ENCODE assay signal across 13 cellular contexts in genomic region chr7:46557295-46557711, GRCh38.
DNase-seq lines count a peak whose midpoint lies in the region; ATAC-seq and TF ChIP-seq lines count a peak whose summit lies in the region.
"Had no signal": no experiment of that assay in that cellular context is flagged by ENCODE, and none has a peak within 500 bp of the region (broad histone marks: within the 10 kb centered on the region; RNA-seq: fewer than 3 reads in every experiment).

No MANE protein-coding gene starts in this region.

- ATAC-seq in foreskin keratinocyte = peak; percentile 39
- no peak for ATAC-seq in activated T-cell treated with anti-CD3 and anti-CD28 coated beads, Interleukin-2, amount 50 U/mL, for 4 hours
- no peak for ATAC-seq in effector memory CD8-positive, alpha-beta T cell (replicated peaks)
- ATAC-seq: activated CD8-positive, alpha-beta T cell treated with anti-CD3 and anti-CD28 coated beads, Interleukin-2, amount 10 ng/mL, durations not matched to agents 7 days and 5 days had no signal

- peaks cover 7% of the 10 kb centered on the region for H3K4me1 ChIP-seq in foreskin keratinocyte
- no peaks in the 10 kb centered on the region for H3K4me1 ChIP-seq in parathyroid adenoma
- H3K4me1 ChIP-seq in spleen = no peaks in the 10 kb centered on the region

- DNase-seq in COLO668 (lab: John Stamatoyannopoulos, UW; ENCODE audit: unreplicated experiment) (peak; percentile 48), NCI-H2029 treated with DMSO at 0.1 percent for 48 hours (lab: John Stamatoyannopoulos, UW) (peak; percentile 48), foreskin keratinocyte (no peak), cardiac septum (ENCODE audit: low spot score) (no peak), spleen (no peak)
- no peak for DNase-seq in activated T-cell treated with anti-CD3 and anti-CD28 coated beads, Interleukin-2, amount 50 U/mL, for 4 hours
- DNase-seq in effector memory CD8-positive, alpha-beta T cell = no peak
- DNase-seq: activated CD8-positive, alpha-beta T cell treated with anti-CD3 and anti-CD28 coated beads, Interleukin-2, amount 10 ng/mL, durations not matched to agents 7 days and 5 days; activated naive CD4-positive, alpha-beta T cell treated with anti-CD3 and anti-CD28 coated beads, Interleukin-2, amount 10 ng/mL, durations not matched to agents 7 days and 5 days; BE2C; MM.1S; NCI-H446 had no signal

- H2AFZ ChIP-seq in parathyroid adenoma = peak overlapping the region; percentile 66

- H3K27me3 Mint-ChIP-seq in activated T-cell treated with anti-CD3 and anti-CD28 coated beads, Interleukin-2, amount 50 U/mL, for 4 hours (ENCODE audit: low read depth) = no peaks in the 10 kb centered on the region
- H3K27me3 Mint-ChIP-seq in effector memory CD8-positive, alpha-beta T cell = no peaks in the 10 kb centered on the region
- H3K27me3 Mint-ChIP-seq: activated naive CD4-positive, alpha-beta T cell treated with anti-CD3 and anti-CD28 coated beads, Interleukin-2, amount 10 ng/mL, durations not matched to agents 7 days and 5 days had no signal

- no peaks in the 10 kb centered on the region for H3K27me3 ChIP-seq in foreskin keratinocyte
- H3K27me3 ChIP-seq in parathyroid adenoma (ENCODE audit: control insufficient read depth, insufficient read depth, low read length) = no peaks in the 10 kb centered on the region
- no peaks in the 10 kb centered on the region for H3K27me3 ChIP-seq in spleen (replicated peaks in 1 of 7)
- H3K27me3 ChIP-seq: BE2C had no signal

- peak overlapping the region; percentile 32 for H3K27ac ChIP-seq in foreskin keratinocyte
- no peak overlapping the region for H3K27ac ChIP-seq in parathyroid adenoma
- no peak overlapping the region for H3K27ac ChIP-seq in spleen

- no peaks in the 10 kb centered on the region for H3K36me3 Mint-ChIP-seq in activated T-cell treated with anti-CD3 and anti-CD28 coated beads, Interleukin-2, amount 50 U/mL, for 4 hours (ENCODE audit: insufficient read depth)
- H3K36me3 Mint-ChIP-seq in effector memory CD8-positive, alpha-beta T cell (ENCODE audit: insufficient read depth) = no peaks in the 10 kb centered on the region
- H3K36me3 Mint-ChIP-seq: activated naive CD4-positive, alpha-beta T cell treated with anti-CD3 and anti-CD28 coated beads, Interleukin-2, amount 10 ng/mL, durations not matched to agents 7 days and 5 days had no signal

- TF ChIP-seq CTCF in foreskin keratinocyte (conservative IDR thresholded peaks at IDR 0.05) (no peak), parathyroid adenoma (IDR thresholded peaks at IDR 0.05) (no peak), spleen (IDR thresholded peaks at IDR 0.05 in 8 of 11, conservative IDR thresholded peaks at IDR 0.05 in 3 of 11) (no peak)

- H3K36me3 ChIP-seq in parathyroid adenoma (ENCODE audit: control insufficient read depth, insufficient read depth, low read length) = no peaks in the 10 kb centered on the region
- no peaks in the 10 kb centered on the region for H3K36me3 ChIP-seq in spleen
- H3K36me3 ChIP-seq: BE2C had no signal

- H3K79me2 ChIP-seq in parathyroid adenoma = no peaks in the 10 kb centered on the region

- no peak overlapping the region for H3K9ac ChIP-seq in parathyroid adenoma

- H3K4me3 Mint-ChIP-seq in activated T-cell treated with anti-CD3 and anti-CD28 coated beads, Interleukin-2, amount 50 U/mL, for 4 hours = no peak overlapping the region
- no peak overlapping the region for H3K4me3 Mint-ChIP-seq in effector memory CD8-positive, alpha-beta T cell
- H3K4me3 Mint-ChIP-seq: activated CD8-positive, alpha-beta T cell treated with anti-CD3 and anti-CD28 coated beads, Interleukin-2, amount 10 ng/mL, durations not matched to agents 7 days and 5 days; activated naive CD4-positive, alpha-beta T cell treated with anti-CD3 and anti-CD28 coated beads, Interleukin-2, amount 10 ng/mL, durations not matched to agents 7 days and 5 days had no signal

- 65 to 69% (median 68%) methylated on average over 5 of the region's 5 CpGs for whole genome bisulfite sequencing in spleen, 5 donors

- intact Hi-C loops in cardiac septum (cut with DNase I) (no loop called here), spleen (cut with DNase I; ENCODE audit: low total_unique reads) (no loop called here)

- TF ChIP-seq POLR2A in spleen (IDR thresholded peaks at IDR 0.05) = no peak

- H3K4me1 Mint-ChIP-seq in activated T-cell treated with anti-CD3 and anti-CD28 coated beads, Interleukin-2, amount 50 U/mL, for 4 hours (ENCODE audit: low read depth) = no peaks in the 10 kb centered on the region
- H3K4me1 Mint-ChIP-seq in effector memory CD8-positive, alpha-beta T cell (ENCODE audit: low read depth in 2 of 2) = no peaks in the 10 kb centered on the region
- H3K4me1 Mint-ChIP-seq: activated naive CD4-positive, alpha-beta T cell treated with anti-CD3 and anti-CD28 coated beads, Interleukin-2, amount 10 ng/mL, durations not matched to agents 7 days and 5 days had no signal

- no peaks in the 10 kb centered on the region for H3K9me3 Mint-ChIP-seq in activated T-cell treated with anti-CD3 and anti-CD28 coated beads, Interleukin-2, amount 50 U/mL, for 4 hours
- peaks cover 0 to 21% of the 10 kb centered on the region in 2 donors for H3K9me3 Mint-ChIP-seq in effector memory CD8-positive, alpha-beta T cell

- no peak overlapping the region for H3K27ac Mint-ChIP-seq in effector memory CD8-positive, alpha-beta T cell
- H3K27ac Mint-ChIP-seq: activated CD8-positive, alpha-beta T cell treated with anti-CD3 and anti-CD28 coated beads, Interleukin-2, amount 10 ng/mL, durations not matched to agents 7 days and 5 days; activated naive CD4-positive, alpha-beta T cell treated with anti-CD3 and anti-CD28 coated beads, Interleukin-2, amount 10 ng/mL, durations not matched to agents 7 days and 5 days had no signal

- no peak overlapping the region for H3K4me2 ChIP-seq in parathyroid adenoma (ENCODE audit: low read length)

- H3K9me3 ChIP-seq in parathyroid adenoma (ENCODE audit: control insufficient read depth, low read length) (no peaks in the 10 kb centered on the region), spleen (peaks cover 0 to 26% (median 2%) of the 10 kb centered on the region in 8 donors)
- H3K9me3 ChIP-seq: BE2C had no signal

- H3K4me3 ChIP-seq in parathyroid adenoma (ENCODE audit: low read depth, low read length) = no peak overlapping the region
- no peak overlapping the region for H3K4me3 ChIP-seq in spleen

Comparison
In these comparisons a context has a peak if more than half of its experiments do, and no peak if none do; other contexts are left out.
1. DNase-seq: peak in COLO668 (single experiment) and NCI-H2029 treated with DMSO at 0.1 percent for 48 hours (single experiment); none in foreskin keratinocyte (0 of 2), activated T-cell treated with anti-CD3 and anti-CD28 coated beads, Interleukin-2, amount 50 U/mL, for 4 hours (single experiment), effector memory CD8-positive, alpha-beta T cell (0 of 3), cardiac septum (single experiment) and spleen (single experiment).